8 cellular contexts compared by ENCODE assay signal in the genomic region with DNA sequence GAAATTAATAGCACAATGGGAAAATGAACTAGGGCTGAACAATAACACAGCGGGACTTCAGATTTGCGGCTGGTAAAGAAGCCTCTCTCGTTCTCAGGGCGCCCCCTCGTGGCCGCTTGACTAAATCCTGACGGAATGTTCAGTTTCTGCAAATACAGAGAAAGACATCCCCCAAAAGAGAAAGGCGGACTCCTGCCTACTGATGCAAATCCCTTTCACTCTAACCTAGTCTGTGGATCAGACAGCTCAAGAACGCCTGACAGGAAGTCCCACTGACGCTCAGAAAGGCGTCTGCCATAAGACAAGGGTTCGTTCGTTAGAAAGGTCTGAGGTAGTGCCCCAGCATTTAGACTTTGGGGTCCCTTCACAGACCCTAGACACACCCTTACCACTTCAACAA. TPM values are rescaled to one million over a fixed set of nuclear protein-coding genes. Genes with fewer than 3 reads are reported as not detected.
DNase-seq lines count a peak whose midpoint lies in the region; ATAC-seq and TF ChIP-seq lines count a peak whose summit lies in the region.

No MANE protein-coding gene starts in this region.

- no peaks in the 10 kb centered on the region for H3K36me3 Mint-ChIP-seq in activated T-cell treated with anti-CD3 and anti-CD28 coated beads, Interleukin-2, amount 50 U/mL, for 4 hours (ENCODE audit: insufficient read depth)
- H3K36me3 Mint-ChIP-seq in naive thymus-derived CD8-positive, alpha-beta T cell: peaks cover 0 to 10% (median 5%) of the 10 kb centered on the region in 3 donors

- peak; percentile 80 for TF ChIP-seq CTCF in fibroblast of mammary gland (conservative IDR thresholded peaks at IDR 0.05; ENCODE audit: control insufficient read depth, insufficient read depth, low read depth, low read length)

- POLR2A ChIA-PET in naive thymus-derived CD8-positive, alpha-beta T cell (lab: Charles Lee): no interaction called here

- peaks cover 12% of the 10 kb centered on the region for H3K4me1 Mint-ChIP-seq in activated T-cell treated with anti-CD3 and anti-CD28 coated beads, Interleukin-2, amount 50 U/mL, for 4 hours (ENCODE audit: low read depth)
- H3K4me1 Mint-ChIP-seq in naive thymus-derived CD8-positive, alpha-beta T cell: peaks cover 7 to 20% (median 14%) of the 10 kb centered on the region in 4 donors

- H3K4me3 ChIP-seq in fibroblast of mammary gland (ENCODE audit: control insufficient read depth, low read depth, low read length): no peak overlapping the region

- TF ChIP-seq RAD21 in Ishikawa (IDR thresholded peaks at IDR 0.05; ENCODE audit: low read depth): peak; percentile 93

- peaks cover 66% of the 10 kb centered on the region for H3K27me3 Mint-ChIP-seq in activated T-cell treated with anti-CD3 and anti-CD28 coated beads, Interleukin-2, amount 50 U/mL, for 4 hours (ENCODE audit: low read depth)
- peaks cover 43 to 87% (median 61%) of the 10 kb centered on the region in 5 donors for H3K27me3 Mint-ChIP-seq in naive thymus-derived CD8-positive, alpha-beta T cell

- H3K4me3 Mint-ChIP-seq in activated T-cell treated with anti-CD3 and anti-CD28 coated beads, Interleukin-2, amount 50 U/mL, for 4 hours: no peak overlapping the region
- peak overlapping the region in 3 of 10 donors; percentile 18 to 59 (median 37) for H3K4me3 Mint-ChIP-seq in naive thymus-derived CD8-positive, alpha-beta T cell

- no peak overlapping the region for H3K27ac Mint-ChIP-seq in naive thymus-derived CD8-positive, alpha-beta T cell

- ATAC-seq in activated T-cell treated with anti-CD3 and anti-CD28 coated beads, Interleukin-2, amount 50 U/mL, for 4 hours: no peak
- peak in 1 of 2 donors; percentile 53 for ATAC-seq in naive thymus-derived CD8-positive, alpha-beta T cell
- ATAC-seq in HG03460 (IDR thresholded peaks at IDR 0.05; ENCODE audit: unreplicated experiment): no peak

- TF ChIP-seq EP300 in Ishikawa (IDR thresholded peaks at IDR 0.05; ENCODE audit: borderline replicate concordance): no peak

- H3K9me3 Mint-ChIP-seq in activated T-cell treated with anti-CD3 and anti-CD28 coated beads, Interleukin-2, amount 50 U/mL, for 4 hours: no peaks in the 10 kb centered on the region
- H3K9me3 Mint-ChIP-seq in naive thymus-derived CD8-positive, alpha-beta T cell: peaks cover 0 to 2% (median 0%) of the 10 kb centered on the region in 9 donors

- DNase-seq in D341Med (ENCODE audit: low spot score) (peak; percentile 72), OCI-M1 (lab: John Stamatoyannopoulos, UW) (peak; percentile 79), fibroblast of mammary gland (ENCODE audit: low read depth) (peak; percentile 72)
- peak; percentile 67 for DNase-seq in activated T-cell treated with anti-CD3 and anti-CD28 coated beads, Interleukin-2, amount 50 U/mL, for 4 hours
- DNase-seq in naive thymus-derived CD8-positive, alpha-beta T cell: peak; percentile 21 to 80 (median 62)
- peak; percentile 76 for DNase-seq in stimulated activated CD8-positive, alpha-beta memory T cell treated with anti-CD3 and anti-CD28 coated beads, Interleukin-7, amount 100 ng/mL, for 24 hours (ENCODE audit: low read depth)

TF ChIP-seq in Ishikawa, 13 proteins besides CTCF, POLR2A, EP300 and RAD21:
- TF ChIP-seq, protein P1, sequence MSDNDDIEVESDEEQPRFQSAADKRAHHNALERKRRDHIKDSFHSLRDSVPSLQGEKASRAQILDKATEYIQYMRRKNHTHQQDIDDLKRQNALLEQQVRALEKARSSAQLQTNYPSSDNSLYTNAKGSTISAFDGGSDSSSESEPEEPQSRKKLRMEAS (IDR thresholded peaks at IDR 0.05): no peak
- TF ChIP-seq TEAD4 (IDR thresholded peaks at IDR 0.05): peak; percentile 37; the same call in 1 of the 2 replicates
- 0 out of 2 replicates have a peak, but pooled peaks have one; percentile 24 for TF ChIP-seq TAF1 (IDR thresholded peaks at IDR 0.05; ENCODE audit: low read depth)

RNA-seq across cellular contexts. Expression of a gene that starts 2.5 kb away (rescaled TPM):
- under 1 TPM in 2 of 3 donors, not detected in 1; 0.03 to 0.05 TPM for total RNA-seq in activated T-cell treated with anti-CD3 and anti-CD28 coated beads, Interleukin-2, amount 50 U/mL, for 4 hours
- not detected for total RNA-seq in naive thymus-derived CD8-positive, alpha-beta T cell
- under 1 TPM in 1 of 3 donors, not detected in 2; 0.08 TPM for polyA plus RNA-seq in naive thymus-derived CD8-positive, alpha-beta T cell
